In the genomic region with DNA sequence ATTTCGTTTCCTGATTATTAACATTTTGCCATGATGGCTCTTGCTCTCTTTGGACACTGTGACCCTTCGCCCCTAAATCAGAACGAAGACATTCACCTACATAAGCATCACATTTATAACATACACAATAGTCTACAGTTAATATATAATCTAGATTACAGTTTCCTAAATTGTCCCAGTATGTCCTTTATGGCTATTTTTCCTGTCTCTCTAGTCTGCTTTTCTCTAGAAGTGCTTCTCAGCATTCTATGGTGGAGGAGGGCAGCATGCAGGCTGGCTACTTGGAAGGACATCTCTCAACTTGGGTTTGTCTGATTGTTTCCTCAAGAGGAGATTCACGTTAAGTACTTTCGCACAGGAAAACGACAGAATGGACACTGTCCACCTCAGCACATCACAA, we compare ENCODE assay signal across 19 cellular contexts.
"Had no signal": no experiment of that assay in that cellular context is flagged by ENCODE, and none has a peak within 500 bp of the region (broad histone marks: within the 10 kb centered on the region; RNA-seq: fewer than 3 reads in every experiment).

No MANE protein-coding gene starts in this region.

- H3K4me3 ChIP-seq: lower lobe of right lung, suprapubic skin, upper lobe of left lung had no signal

- H3K27me3 Mint-ChIP-seq: activated naive CD4-positive, alpha-beta T cell treated with anti-CD3 and anti-CD28 coated beads, Interleukin-2, amount 10 ng/mL, durations not matched to agents 7 days and 5 days; brain; dendritic cell treated with granulocyte-macrophage colony-stimulating factor and Interleukin-4, amounts not matched to agents 40 ng/mL and 50 ng/mL, for 4 days; effector memory CD8-positive, alpha-beta T cell; naive thymus-derived CD4-positive, alpha-beta T cell had no signal

- H3K36me3 ChIP-seq: lower lobe of right lung, suprapubic skin had no signal

- H3K27ac Mint-ChIP-seq: activated naive CD4-positive, alpha-beta T cell treated with anti-CD3 and anti-CD28 coated beads, Interleukin-2, amount 10 ng/mL, durations not matched to agents 7 days and 5 days; brain; dendritic cell treated with granulocyte-macrophage colony-stimulating factor and Interleukin-4, amounts not matched to agents 40 ng/mL and 50 ng/mL, for 4 days; effector memory CD8-positive, alpha-beta T cell; naive thymus-derived CD4-positive, alpha-beta T cell had no signal

- H3K4me3 Mint-ChIP-seq: activated naive CD4-positive, alpha-beta T cell treated with anti-CD3 and anti-CD28 coated beads, Interleukin-2, amount 10 ng/mL, durations not matched to agents 7 days and 5 days; brain; dendritic cell treated with granulocyte-macrophage colony-stimulating factor and Interleukin-4, amounts not matched to agents 40 ng/mL and 50 ng/mL, for 4 days; effector memory CD8-positive, alpha-beta T cell; naive thymus-derived CD4-positive, alpha-beta T cell had no signal

- H3K4me1 Mint-ChIP-seq: activated naive CD4-positive, alpha-beta T cell treated with anti-CD3 and anti-CD28 coated beads, Interleukin-2, amount 10 ng/mL, durations not matched to agents 7 days and 5 days had no signal

- H3K9me3 Mint-ChIP-seq: activated naive CD4-positive, alpha-beta T cell treated with anti-CD3 and anti-CD28 coated beads, Interleukin-2, amount 10 ng/mL, durations not matched to agents 7 days and 5 days; dendritic cell treated with granulocyte-macrophage colony-stimulating factor and Interleukin-4, amounts not matched to agents 40 ng/mL and 50 ng/mL, for 4 days; effector memory CD8-positive, alpha-beta T cell had no signal

- H3K27ac ChIP-seq: lower lobe of right lung, suprapubic skin, upper lobe of left lung had no signal

- H3K27me3 ChIP-seq: suprapubic skin, upper lobe of left lung had no signal

- DNase-seq: activated CD4-positive, alpha-beta T cell treated with anti-CD3 and anti-CD28 coated beads for 1 hour; activated CD4-positive, alpha-beta T cell treated with anti-CD3 and anti-CD28 coated beads, Interleukin-2, amount 50 U/mL, for 48 hours; activated CD8-positive, alpha-beta memory T cell treated with anti-CD3 and anti-CD28 coated beads, Interleukin-2, amount 50 U/mL, for 48 hours; activated naive CD4-positive, alpha-beta T cell treated with anti-CD3 and anti-CD28 coated beads, Interleukin-2, amount 10 ng/mL, durations not matched to agents 7 days and 5 days; effector memory CD8-positive, alpha-beta T cell; hippocampal formation; kidney glomerular epithelial cell; lower lobe of right lung; naive thymus-derived CD4-positive, alpha-beta T cell; posterior cingulate gyrus; stimulated activated CD4-positive, alpha-beta T cell treated with anti-CD3 and anti-CD28 coated beads, Interleukin-2, amount 100 ng/mL, for 24 hours; stimulated activated naive CD8-positive, alpha-beta T cell treated with anti-CD3 and anti-CD28 coated beads, Interleukin-15, Interleukin-2, amounts not matched to agents 100 U/mL and 50 U/mL, for 24 hours; SW 1271 had no signal

- ATAC-seq: effector memory CD8-positive, alpha-beta T cell; esophagus mucosa; lower lobe of right lung; naive thymus-derived CD4-positive, alpha-beta T cell; sciatic nerve; stimulated activated naive CD8-positive, alpha-beta T cell treated with anti-CD3 and anti-CD28 coated beads, Interleukin-15, Interleukin-2, amounts not matched to agents 100 U/mL and 50 U/mL, for 24 hours had no signal

- H3K9me3 ChIP-seq: lower lobe of right lung, suprapubic skin had no signal

- H3K4me1 ChIP-seq: lower lobe of right lung, suprapubic skin had no signal
